Comparison of ENCODE assay signal across 19 cellular contexts in genomic region chrX:15863944-15864491, GRCh38.
"Had no signal": no experiment of that assay in that cellular context is flagged by ENCODE, and none has a peak within 500 bp of the region (broad histone marks: within the 10 kb centered on the region; RNA-seq: fewer than 3 reads in every experiment).

No MANE protein-coding gene starts in this region.

- H3K36me3 Mint-ChIP-seq: activated naive CD4-positive, alpha-beta T cell treated with anti-CD3 and anti-CD28 coated beads, Interleukin-2, amount 10 ng/mL, durations not matched to agents 7 days and 5 days; natural killer cell treated with Interleukin-12 subunit alpha and Interleukin-12 subunit beta and Interleukin-15 and Interleukin-18, amount 100 ng/mL, for 72 hours had no signal

- H3K27ac ChIP-seq: adrenal gland, prostate gland, sigmoid colon, testis, WERI-Rb-1 had no signal

- DNase-seq: activated CD4-positive, alpha-beta T cell treated with anti-CD3 and anti-CD28 coated beads for 4 hours; activated CD8-positive, alpha-beta T cell treated with anti-CD3 and anti-CD28 coated beads, Interleukin-2, amount 10 ng/mL, durations not matched to agents 7 days and 5 days; activated naive CD4-positive, alpha-beta T cell treated with anti-CD3 and anti-CD28 coated beads, Interleukin-2, amount 10 ng/mL, durations not matched to agents 7 days and 5 days; adrenal gland; dermis blood vessel endothelial cell; endodermal cell; glutamatergic neuron; left colon; sigmoid colon; stimulated activated CD4-positive, alpha-beta T cell treated with anti-CD3 and anti-CD28 coated beads, Interleukin-12 subunit alpha, Interleukin-12 subunit beta, amount 100 ng/mL, for 4 hours; stimulated activated CD4-positive, alpha-beta T cell treated with anti-CD3 and anti-CD28 coated beads, Interleukin-2, amount 100 ng/mL, for 48 hours; stimulated activated CD8-positive, alpha-beta memory T cell treated with anti-CD3 and anti-CD28 coated beads, Interleukin-4, amount 100 ng/mL, for 48 hours; stimulated activated naive CD8-positive, alpha-beta T cell treated with anti-CD3 and anti-CD28 coated beads, Interleukin-15, amount 100 ng/mL, for 72 hours; T-helper 1 cell; testis; WERI-Rb-1 had no signal

- H3K27me3 Mint-ChIP-seq: central memory CD8-positive, alpha-beta T cell; stimulated activated naive CD8-positive, alpha-beta T cell treated with anti-CD3 and anti-CD28 coated beads, Interleukin-15, amount 100 ng/mL, for 72 hours had no signal

- H3K4me3 Mint-ChIP-seq: activated CD8-positive, alpha-beta T cell treated with anti-CD3 and anti-CD28 coated beads, Interleukin-2, amount 10 ng/mL, durations not matched to agents 7 days and 5 days; activated naive CD4-positive, alpha-beta T cell treated with anti-CD3 and anti-CD28 coated beads, Interleukin-2, amount 10 ng/mL, durations not matched to agents 7 days and 5 days; central memory CD8-positive, alpha-beta T cell; endodermal cell; natural killer cell treated with Interleukin-12 subunit alpha and Interleukin-12 subunit beta and Interleukin-15 and Interleukin-18, amount 100 ng/mL, for 72 hours; stimulated activated naive CD8-positive, alpha-beta T cell treated with anti-CD3 and anti-CD28 coated beads, Interleukin-15, amount 100 ng/mL, for 72 hours had no signal

- H3K9me3 ChIP-seq: adrenal gland, prostate gland, sigmoid colon, testis had no signal

- H3K9me3 Mint-ChIP-seq: activated naive CD4-positive, alpha-beta T cell treated with anti-CD3 and anti-CD28 coated beads, Interleukin-2, amount 10 ng/mL, durations not matched to agents 7 days and 5 days; central memory CD8-positive, alpha-beta T cell; natural killer cell treated with Interleukin-12 subunit alpha and Interleukin-12 subunit beta and Interleukin-15 and Interleukin-18, amount 100 ng/mL, for 72 hours; stimulated activated naive CD8-positive, alpha-beta T cell treated with anti-CD3 and anti-CD28 coated beads, Interleukin-15, amount 100 ng/mL, for 72 hours had no signal

- H3K4me1 ChIP-seq: adrenal gland, prostate gland, testis had no signal

- H3K4me3 ChIP-seq: adrenal gland, prostate gland, sigmoid colon, testis had no signal

- H3K27ac Mint-ChIP-seq: activated CD8-positive, alpha-beta T cell treated with anti-CD3 and anti-CD28 coated beads, Interleukin-2, amount 10 ng/mL, durations not matched to agents 7 days and 5 days; activated naive CD4-positive, alpha-beta T cell treated with anti-CD3 and anti-CD28 coated beads, Interleukin-2, amount 10 ng/mL, durations not matched to agents 7 days and 5 days; endodermal cell; natural killer cell treated with Interleukin-12 subunit alpha and Interleukin-12 subunit beta and Interleukin-15 and Interleukin-18, amount 100 ng/mL, for 72 hours; stimulated activated naive CD8-positive, alpha-beta T cell treated with anti-CD3 and anti-CD28 coated beads, Interleukin-15, amount 100 ng/mL, for 72 hours had no signal

- H3K36me3 ChIP-seq: adrenal gland, prostate gland, sigmoid colon, WERI-Rb-1 had no signal

- ATAC-seq: activated CD8-positive, alpha-beta T cell treated with anti-CD3 and anti-CD28 coated beads, Interleukin-2, amount 10 ng/mL, durations not matched to agents 7 days and 5 days; left colon; natural killer cell treated with Interleukin-12 subunit alpha and Interleukin-12 subunit beta and Interleukin-15 and Interleukin-18, amount 100 ng/mL, for 72 hours; stimulated activated naive CD8-positive, alpha-beta T cell treated with anti-CD3 and anti-CD28 coated beads, Interleukin-15, amount 100 ng/mL, for 72 hours had no signal

- H3K4me1 Mint-ChIP-seq: activated naive CD4-positive, alpha-beta T cell treated with anti-CD3 and anti-CD28 coated beads, Interleukin-2, amount 10 ng/mL, durations not matched to agents 7 days and 5 days; central memory CD8-positive, alpha-beta T cell; endodermal cell; stimulated activated naive CD8-positive, alpha-beta T cell treated with anti-CD3 and anti-CD28 coated beads, Interleukin-15, amount 100 ng/mL, for 72 hours had no signal

- H3K27me3 ChIP-seq: sigmoid colon, testis had no signal
